8 cellular contexts compared by ENCODE assay signal in genomic region chr10:102648889-102649752, GRCh38. TPM values are rescaled to one million over a fixed set of nuclear protein-coding genes. Genes with fewer than 3 reads are reported as not detected.
DNase-seq lines count a peak whose midpoint lies in the region; ATAC-seq, FAIRE-seq and TF ChIP-seq lines count a peak whose summit lies in the region.

No MANE protein-coding gene starts in this region.

- H3K36me3 ChIP-seq in heart right ventricle = peaks cover 0 to 48% (median 4%) of the 10 kb centered on the region in 9 donors

- ATAC-seq in heart right ventricle (no peak), GM21723 (IDR thresholded peaks at IDR 0.05; ENCODE audit: unreplicated experiment) (no peak), GM19455 (IDR thresholded peaks at IDR 0.05; ENCODE audit: unreplicated experiment) (no peak)

- no peaks in the 10 kb centered on the region for H3K27me3 ChIP-seq in heart right ventricle

- H3K4me3 ChIP-seq in heart right ventricle = peak overlapping the region in 9 of 10 donors; percentile 18 to 96 (median 89)
- H3K4me3 ChIP-seq in retinal pigment epithelial cell (ENCODE audit: low read length) = peak overlapping the region; percentile 35

- peaks cover 52 to 86% (median 74%) of the 10 kb centered on the region in 9 donors for H3K4me1 ChIP-seq in heart right ventricle

- TF ChIP-seq CTCF in heart right ventricle (IDR thresholded peaks at IDR 0.05) = no peak
- no peak for TF ChIP-seq CTCF in retinal pigment epithelial cell (conservative IDR thresholded peaks at IDR 0.05; ENCODE audit: low read depth, low read length)

- WGBS in heart right ventricle, 2 donors = 24 to 32% methylated on average over 25 of the region's 25 CpGs

- peak overlapping the region in 9 of 10 donors; percentile 58 to 100 (median 99) for H3K27ac ChIP-seq in heart right ventricle

- intact Hi-C loops in heart right ventricle (cut with DNase I) = loop anchor here in 4 of 10 donors (5.0 to 10.0 kb wide), 3 partner anchors 52 to 66 kb away; partner anchors contain the start of genes ARL3 (in 3 of the 4) and SFXN2 (in 3 of the 4)

- H3K9me3 ChIP-seq in heart right ventricle = no peaks in the 10 kb centered on the region

- DNase-seq in GM18507 (ENCODE audit: extremely low spot score, insufficient read length, low read depth) (no peak), heart right ventricle (no peak), retinal pigment epithelial cell (ENCODE audit: low read depth) (no peak), NCI-H748 (lab: John Stamatoyannopoulos, UW; ENCODE audit: unreplicated experiment) (no peak), NCI-H146 treated with DMSO at 0.1 percent for 48 hours (lab: John Stamatoyannopoulos, UW; ENCODE audit: unreplicated experiment) (no peak)
- DNase-seq in activated naive CD4-positive, alpha-beta T cell treated with Interleukin-2 at 50 U/mL for 16 hours = peak; percentile 24

- peak; percentile 64 for FAIRE-seq in GM18507 (lab: Jason Lieb, UNC)

RNA-seq across cellular contexts. Expression of gene TRIM8, which starts 4.8 kb away (rescaled TPM):
- 100 to 1,000 TPM in 4 of 10 donors, 10 to 100 TPM in 6; 82.6 to 147 (median 90.4) TPM for total RNA-seq in heart right ventricle
- polyA plus RNA-seq in heart right ventricle = 10 to 100 TPM; 27.9 to 67.0 TPM
